Comparison of ENCODE assay signal across 10 cellular contexts in the genomic region with DNA sequence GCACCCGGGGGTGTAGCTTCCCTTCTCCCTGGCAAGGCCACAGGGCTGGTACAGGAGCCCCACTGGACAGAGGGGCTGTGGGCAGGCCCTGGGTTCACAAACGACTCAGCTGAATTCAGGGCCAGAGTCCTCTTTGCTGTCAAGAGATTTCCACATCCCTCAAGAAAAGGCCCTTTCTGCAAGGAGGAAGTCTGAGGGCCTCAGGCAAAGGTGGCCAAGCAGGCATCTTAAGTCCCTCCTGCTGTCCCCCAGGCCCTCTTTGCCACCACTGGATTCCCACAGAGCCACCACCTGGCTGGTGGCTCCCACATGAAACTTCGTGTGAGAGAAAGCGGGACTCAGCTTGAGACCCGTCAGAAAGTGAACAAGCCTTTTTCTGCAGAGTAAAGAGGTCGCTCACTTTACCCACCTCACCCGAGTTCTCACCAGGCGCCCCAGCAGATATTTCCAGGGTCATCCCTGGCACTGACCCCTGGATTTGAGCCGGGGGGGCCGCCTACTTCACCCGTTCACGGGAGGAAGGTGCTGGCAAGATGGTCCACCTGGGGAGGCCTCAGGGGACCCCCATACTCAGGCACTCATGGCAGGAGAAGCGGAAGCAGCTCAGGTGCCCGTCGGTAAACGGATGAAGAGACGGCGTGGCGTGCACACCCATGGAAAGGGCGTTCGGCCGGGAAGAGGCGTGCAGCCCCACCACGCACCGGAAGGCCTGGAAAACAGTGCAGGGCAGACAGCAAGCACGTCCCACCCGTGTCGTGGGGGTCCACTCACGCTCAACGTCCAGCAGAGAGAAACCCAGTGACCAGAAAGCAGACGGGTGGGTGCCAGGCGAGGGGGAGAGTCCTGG. TPM values are rescaled to one million over a fixed set of nuclear protein-coding genes. Genes with fewer than 3 reads are reported as not detected.
DNase-seq lines count a peak whose midpoint lies in the region; ATAC-seq and TF ChIP-seq lines count a peak whose summit lies in the region.
"Had no signal": no experiment of that assay in that cellular context is flagged by ENCODE, and none has a peak within 500 bp of the region (broad histone marks: within the 10 kb centered on the region; RNA-seq: fewer than 3 reads in every experiment).

No MANE protein-coding gene starts in this region.

- H3K4me3 ChIP-seq in breast epithelium: peak overlapping the region in 2 of 3 donors; percentile 7 to 41
- peak overlapping the region in 2 of 3 donors; percentile 9 to 10 for H3K4me3 ChIP-seq in right lobe of liver
- peak overlapping the region in 1 of 4 donors; percentile 24 for H3K4me3 ChIP-seq in transverse colon

- intact Hi-C loops in breast epithelium (cut with DNase I; ENCODE audit: low total_unique reads): loop anchor here (10.0 kb wide), 1 partner anchor 712 kb away; no protein-coding TSS in a partner anchor
- intact Hi-C loops in MCF 10A (cut with micrococcal nuclease): no loop called here
- intact Hi-C loops in activated CD4-positive, alpha-beta memory T cell treated with anti-CD3 and anti-CD28 coated beads for 36 hours (cut with micrococcal nuclease): loop anchor here (5.0 kb wide), 2 partner anchors 45 to 245 kb away; no protein-coding TSS in a partner anchor
- intact Hi-C loops in right lobe of liver (cut with DNase I): no loop called here
- intact Hi-C loops in transverse colon (cut with DNase I; ENCODE audit: low total_unique reads): no loop called here

- no peaks in the 10 kb centered on the region for H3K9me3 ChIP-seq in breast epithelium
- no peaks in the 10 kb centered on the region for H3K9me3 ChIP-seq in right lobe of liver
- H3K9me3 ChIP-seq in transverse colon: no peaks in the 10 kb centered on the region

- POLR2A ChIA-PET in MCF 10A (lab: Yijun Ruan, JAX): interaction anchor here (0.5 kb wide), 1 partner anchor 507 kb away, joined by 3 read pairs; no protein-coding TSS in a partner anchor
- POLR2A ChIA-PET in activated CD4-positive, alpha-beta memory T cell treated with anti-CD3 and anti-CD28 coated beads for 36 hours (lab: Charles Lee): interaction anchor here (0.7 to 5.3 kb wide), 11 partner anchors 11 to 996 kb away, joined by 3 to 28 read pairs (median 5); partner anchors contain the start of genes APRT and MVD

- H3K36me3 ChIP-seq in breast epithelium (no peaks in the 10 kb centered on the region), right lobe of liver (peaks cover 0 to 6% (median 0%) of the 10 kb centered on the region in 4 donors), transverse colon (no peaks in the 10 kb centered on the region)

- H3K27me3 ChIP-seq in breast epithelium (no peaks in the 10 kb centered on the region), right lobe of liver (no peaks in the 10 kb centered on the region), transverse colon (no peaks in the 10 kb centered on the region)

- H3K4me1 Mint-ChIP-seq in MCF 10A (ENCODE audit: insufficient read depth, unreplicated experiment): peaks cover 13% of the 10 kb centered on the region
- peaks cover 71% of the 10 kb centered on the region for H3K4me1 Mint-ChIP-seq in activated CD4-positive, alpha-beta memory T cell treated with anti-CD3 and anti-CD28 coated beads for 36 hours (ENCODE audit: low read depth)

- DNase-seq in breast epithelium (ENCODE audit: low spot score in 2 of 2) (no peak), MCF 10A (ENCODE audit: unreplicated experiment) (no peak), right lobe of liver (no peak), transverse colon (no peak), NCI-H2081 treated with DMSO at 0.1 percent for 48 hours (lab: John Stamatoyannopoulos, UW) (no peak)
- peak; percentile 43 for DNase-seq in activated CD4-positive, alpha-beta memory T cell treated with anti-CD3 and anti-CD28 coated beads for 36 hours
- DNase-seq: NCI-H526 treated with DMSO at 0.1 percent for 48 hours had no signal

- H3K4me1 ChIP-seq in breast epithelium (peaks cover 13 to 14% of the 10 kb centered on the region in 2 donors), right lobe of liver (peaks cover 0 to 21% (median 6%) of the 10 kb centered on the region in 4 donors), transverse colon (peaks cover 19 to 44% (median 32%) of the 10 kb centered on the region in 4 donors)

- ATAC-seq in right lobe of liver (no peak), HG02759 (IDR thresholded peaks at IDR 0.05; ENCODE audit: unreplicated experiment) (no peak), GM19023 (IDR thresholded peaks at IDR 0.05; ENCODE audit: unreplicated experiment) (no peak)

- no peak for TF ChIP-seq EP300 in transverse colon (IDR thresholded peaks at IDR 0.05; ENCODE audit: low read depth)

- no peaks in the 10 kb centered on the region for H3K9me3 Mint-ChIP-seq in MCF 10A (ENCODE audit: unreplicated experiment)
- no peaks in the 10 kb centered on the region for H3K9me3 Mint-ChIP-seq in activated CD4-positive, alpha-beta memory T cell treated with anti-CD3 and anti-CD28 coated beads for 36 hours

- no peaks in the 10 kb centered on the region for H3K27me3 Mint-ChIP-seq in MCF 10A (ENCODE audit: insufficient read depth, unreplicated experiment)
- H3K27me3 Mint-ChIP-seq in activated CD4-positive, alpha-beta memory T cell treated with anti-CD3 and anti-CD28 coated beads for 36 hours: no peaks in the 10 kb centered on the region

- 69% methylated on average over 23 of the region's 32 CpGs for WGBS in right lobe of liver (ENCODE audit: insufficient coverage, low coverage, low lambda C conversion rate, missing lambda C conversion rate)
- WGBS in transverse colon (ENCODE audit: low coverage in 1 of 2), 2 donors: 81 to 93% methylated on average over 3 to 32 of the region's 32 CpGs

- in situ Hi-C loops in transverse colon (cut with MboI; ENCODE audit: low pct_ligation_motif_present in 1 of 4, low pct_unique_long_range_greater_than_20kb in 1 of 4, low sequenced_read_pairs in 3 of 4): no loop called here

- peaks cover 10% of the 10 kb centered on the region for H3K36me3 Mint-ChIP-seq in MCF 10A (ENCODE audit: insufficient read depth, unreplicated experiment)
- peaks cover 28% of the 10 kb centered on the region for H3K36me3 Mint-ChIP-seq in activated CD4-positive, alpha-beta memory T cell treated with anti-CD3 and anti-CD28 coated beads for 36 hours

- H3K4me3 Mint-ChIP-seq in MCF 10A (ENCODE audit: unreplicated experiment): no peak overlapping the region
- peak overlapping the region; percentile 81 for H3K4me3 Mint-ChIP-seq in activated CD4-positive, alpha-beta memory T cell treated with anti-CD3 and anti-CD28 coated beads for 36 hours

- CTCF ChIA-PET in MCF 10A (lab: Yijun Ruan, JAX): interaction anchor here (0.6 to 1.2 kb wide), 3 partner anchors 34 to 460 kb away, joined by 4 to 6 read pairs (median 4); no protein-coding TSS in a partner anchor
- CTCF ChIA-PET in activated CD4-positive, alpha-beta memory T cell treated with anti-CD3 and anti-CD28 coated beads for 36 hours (lab: Charles Lee): interaction anchor here (0.9 to 5.4 kb wide), 6 partner anchors 16 to 155 kb away, joined by 3 to 36 read pairs (median 4); partner anchors contain the start of genes SNAI3 and ZC3H18

- TF ChIP-seq CTCF in breast epithelium (IDR thresholded peaks at IDR 0.05): no peak
- TF ChIP-seq CTCF in MCF 10A (IDR thresholded peaks at IDR 0.05; ENCODE audit: unreplicated experiment): no peak
- no peak for TF ChIP-seq CTCF in right lobe of liver (IDR thresholded peaks at IDR 0.05)
- no peak for TF ChIP-seq CTCF in transverse colon (IDR thresholded peaks at IDR 0.05)

- H3K27ac ChIP-seq in breast epithelium (peak overlapping the region in 1 of 2 donors; percentile 79), right lobe of liver (peak overlapping the region; percentile 58 to 82 (median 75)), transverse colon (peak overlapping the region; percentile 85 to 88 (median 86))

- no TSS peak for BruUV-seq in MCF 10A (replicated peaks; lab: Mats Ljungman, UMichigan)

- TF ChIP-seq POLR2A in breast epithelium (IDR thresholded peaks at IDR 0.05) (no peak), right lobe of liver (IDR thresholded peaks at IDR 0.05) (no peak), transverse colon (IDR thresholded peaks at IDR 0.05) (no peak)

- H3K27ac Mint-ChIP-seq in MCF 10A (ENCODE audit: low read depth, unreplicated experiment): no peak overlapping the region
- peak overlapping the region; percentile 91 for H3K27ac Mint-ChIP-seq in activated CD4-positive, alpha-beta memory T cell treated with anti-CD3 and anti-CD28 coated beads for 36 hours

RNA-seq across cellular contexts. Expression of gene RNF166, which starts 3.6 kb away (rescaled TPM):
- total RNA-seq in breast epithelium (10 to 100 TPM; 19.2 to 22.0 (median 21.9) TPM), MCF 10A (2022) (17.5 and 18.5 TPM in 2 replicates), right lobe of liver (10 to 100 TPM in 2 of 6 experiments, 1 to 10 TPM in 4; 8.1 to 12.8 (median 10.0) TPM), transverse colon (10 to 100 TPM; 10.3 to 15.3 (median 14.4) TPM)
- total RNA-seq in activated CD4-positive, alpha-beta memory T cell treated with anti-CD3 and anti-CD28 coated beads for 36 hours: 10 to 100 TPM; 46.4 to 55.6 TPM

RNA-seq across cellular contexts. Expression of gene CTU2, which starts 3.7 kb away (rescaled TPM):
- total RNA-seq in breast epithelium (1 to 10 TPM; 7.3 to 8.2 (median 7.8) TPM), MCF 10A (2022) (26.9 and 40.8 TPM in 2 replicates), right lobe of liver (1 to 10 TPM; 5.0 to 9.5 (median 8.2) TPM), transverse colon (1 to 10 TPM in 3 of 4 donors, not detected in 1; 2.8 to 5.6 (median 4.2) TPM)
- 10 to 100 TPM; 38.0 to 41.6 TPM for total RNA-seq in activated CD4-positive, alpha-beta memory T cell treated with anti-CD3 and anti-CD28 coated beads for 36 hours

RNA-seq across cellular contexts. Expression of gene SNAI3, which starts 16.3 kb away (rescaled TPM):
- under 1 TPM; 0.66 to 0.96 (median 0.73) TPM for total RNA-seq in breast epithelium
- not detected in 2 replicates for total RNA-seq in MCF 10A (2022)
- total RNA-seq in activated CD4-positive, alpha-beta memory T cell treated with anti-CD3 and anti-CD28 coated beads for 36 hours: 1 to 10 TPM; 5.5 to 5.8 TPM
- under 1 TPM; 0.15 to 0.98 (median 0.35) TPM for total RNA-seq in right lobe of liver
- 1 to 10 TPM in 1 of 4 donors, under 1 TPM in 2, not detected in 1; 0.27 to 2.9 (median 0.75) TPM for total RNA-seq in transverse colon
- total RNA-seq: chondrocyte had no signal

RNA-seq across cellular contexts. Expression of gene MVD, which starts 39.7 kb away (rescaled TPM):
- total RNA-seq in breast epithelium (10 to 100 TPM; 17.4 to 21.3 (median 19.0) TPM), MCF 10A (2022) (30.3 and 32.4 TPM in 2 replicates), right lobe of liver (10 to 100 TPM; 10.2 to 57.1 (median 15.2) TPM), transverse colon (10 to 100 TPM; 20.5 to 75.6 (median 47.3) TPM)
- total RNA-seq in activated CD4-positive, alpha-beta memory T cell treated with anti-CD3 and anti-CD28 coated beads for 36 hours: 100 to 1,000 TPM; 111 to 113 TPM

RNA-seq across cellular contexts. Expression of gene CYBA, which starts 51.7 kb away (rescaled TPM):
- total RNA-seq in breast epithelium (100 to 1,000 TPM; 138 to 194 (median 180) TPM), MCF 10A (2022) (0.54 and 0.84 TPM in 2 replicates), right lobe of liver (10 to 100 TPM; 22.8 to 70.0 (median 41.3) TPM), transverse colon (100 to 1,000 TPM; 258 to 306 (median 291) TPM)
- total RNA-seq in activated CD4-positive, alpha-beta memory T cell treated with anti-CD3 and anti-CD28 coated beads for 36 hours: 100 to 1,000 TPM; 262 to 265 TPM

Comparison
In these comparisons a context has a peak if more than half of its experiments do, and no peak if none do; other contexts are left out.
1. intact Hi-C loops: an anchor here in breast epithelium (10.0 kb wide) and activated CD4-positive, alpha-beta memory T cell treated with anti-CD3 and anti-CD28 coated beads for 36 hours (5.0 kb wide); none called in MCF 10A, right lobe of liver and transverse colon.